In genomic region chr7:34331102-34331501, GRCh38 we compare ENCODE assay signal across 3 cellular contexts.
"Had no signal": no experiment of that assay in that cellular context is flagged by ENCODE, and none has a peak within 500 bp of the region (broad histone marks: within the 10 kb centered on the region; RNA-seq: fewer than 3 reads in every experiment).

No MANE protein-coding gene starts in this region.

- DNase-seq: GDM1, GF-D8 had no signal

- H3K4me3 ChIP-seq: GM12878 had no signal

- ATAC-seq: GM12878 had no signal
